25 cellular contexts compared by ENCODE assay signal in the genomic region with DNA sequence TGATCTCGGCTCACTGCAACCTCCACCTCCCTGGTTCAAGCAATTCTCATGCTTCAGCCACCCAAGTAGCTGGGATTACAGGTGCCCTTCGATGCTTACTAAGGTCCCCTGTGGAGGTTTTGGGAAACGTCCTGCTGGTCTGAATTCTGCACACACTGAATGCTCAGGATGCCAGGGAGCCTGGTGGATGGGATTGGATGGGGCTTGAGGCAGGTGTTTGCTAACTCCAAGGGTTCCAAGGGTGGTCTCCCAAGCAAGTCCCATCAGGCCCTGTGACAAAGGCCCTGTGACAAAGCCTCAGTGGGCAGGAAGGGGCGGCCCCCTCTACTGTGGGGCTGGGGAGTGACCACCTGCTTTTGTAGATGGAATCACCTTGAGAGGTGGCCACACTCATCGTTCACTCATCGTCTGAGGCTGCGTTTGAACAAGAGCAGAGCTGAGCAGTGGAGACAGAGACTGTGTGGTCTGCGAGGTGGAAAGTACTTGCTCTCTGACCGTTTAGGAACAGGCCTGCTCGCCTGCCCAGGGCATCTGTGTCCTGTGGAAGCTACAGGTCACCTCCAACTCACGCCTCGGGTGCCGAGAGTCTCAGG. TPM values are rescaled to one million over a fixed set of nuclear protein-coding genes. Genes with fewer than 3 reads are reported as not detected.
DNase-seq lines count a peak whose midpoint lies in the region; ATAC-seq and TF ChIP-seq lines count a peak whose summit lies in the region.
"Had no signal": no experiment of that assay in that cellular context is flagged by ENCODE, and none has a peak within 500 bp of the region (broad histone marks: within the 10 kb centered on the region; RNA-seq: fewer than 3 reads in every experiment).

No MANE protein-coding gene starts in this region.

- peaks cover 4% of the 10 kb centered on the region; the same call in 1 of the 2 replicates for H3K36me3 Mint-ChIP-seq in HFFc6 (ENCODE audit: low read depth)
- no peaks in the 10 kb centered on the region for H3K36me3 Mint-ChIP-seq in Calu3 (ENCODE audit: insufficient read depth, unreplicated experiment)

- 77 to 83% (median 79%) methylated on average over 13 of the region's 13 CpGs for WGBS in heart left ventricle, 4 donors

- H3K27ac ChIP-seq in heart left ventricle (no peak overlapping the region), left ventricle myocardium inferior (replicated peaks) (no peak overlapping the region)
- H3K27ac ChIP-seq: BLaER1 treated with 17β-estradiol and CSF1 and Interleukin-3, amounts not matched to agents 10 nM and 100 nM; gastrocnemius medialis; parathyroid adenoma; right atrium auricular region; SJSA1 had no signal

- H3K27me3 Mint-ChIP-seq in HFFc6 (ENCODE audit: insufficient read depth) (peaks cover 20% of the 10 kb centered on the region), Calu3 (ENCODE audit: unreplicated experiment) (no peaks in the 10 kb centered on the region)

- no peak overlapping the region for H3K4me3 Mint-ChIP-seq in HFFc6
- H3K4me3 Mint-ChIP-seq in Calu3 (ENCODE audit: low read depth, unreplicated experiment): no peak overlapping the region
- H3K4me3 Mint-ChIP-seq: activated CD4-positive, alpha-beta T cell treated with anti-CD3 and anti-CD28 coated beads, Interleukin-2, amount 10 ng/mL, durations not matched to agents 7 days and 5 days; nephron progenitor cell had no signal

- no peak for TF ChIP-seq CTCF in heart left ventricle (IDR thresholded peaks at IDR 0.05)
- TF ChIP-seq CTCF in left ventricle myocardium inferior (IDR thresholded peaks at IDR 0.05; ENCODE audit: borderline replicate concordance): no peak
- no peak for TF ChIP-seq CTCF in HFFc6 (IDR thresholded peaks at IDR 0.05)
- no peak for TF ChIP-seq CTCF in Calu3 (IDR thresholded peaks at IDR 0.05; ENCODE audit: unreplicated experiment)

- H3K27ac Mint-ChIP-seq in HFFc6: no peak overlapping the region
- H3K27ac Mint-ChIP-seq in Calu3 (ENCODE audit: unreplicated experiment): no peak overlapping the region
- H3K27ac Mint-ChIP-seq: activated CD4-positive, alpha-beta T cell treated with anti-CD3 and anti-CD28 coated beads, Interleukin-2, amount 10 ng/mL, durations not matched to agents 7 days and 5 days; activated naive CD4-positive, alpha-beta T cell treated with anti-CD3 and anti-CD28 coated beads, Interleukin-2, amount 50 U/mL, for 72 hours; activated T-helper 2 cell treated with anti-CD3 and anti-CD28 coated beads, Interferon-gamma antibody, Interleukin-2, Interleukin-4, amounts not matched to agents 10 μg/mL and 5 μg/mL and 100 μg/mL, durations not matched to agents 14 hours and 24 hours and 36 hours; nephron progenitor cell had no signal

- BruUV-seq in Calu3 (replicated peaks; lab: Mats Ljungman, UMichigan): no TSS peak

- CTCF ChIA-PET in Calu3 (lab: Charles Lee): no interaction called here

- H3K9me3 Mint-ChIP-seq in HFFc6 (peaks cover 7% of the 10 kb centered on the region; the same call in 1 of the 2 replicates), Calu3 (ENCODE audit: low read depth, unreplicated experiment) (peaks cover 3% of the 10 kb centered on the region)

- intact Hi-C loops in heart left ventricle (cut with DNase I) (no loop called here), left ventricle myocardium inferior (cut with micrococcal nuclease) (no loop called here), sciatic nerve (cut with DNase I) (no loop called here), Calu3 (cut with micrococcal nuclease; ENCODE audit: unreplicated experiment) (no loop called here)

- peak in 4 of 5 donors; percentile 3 to 39 (median 8) for DNase-seq in heart left ventricle
- DNase-seq in left ventricle myocardium inferior: no peak
- peak; percentile 30 for DNase-seq in ecto neural progenitor cell (ENCODE audit: low spot score)
- peak; percentile 39 for DNase-seq in sciatic nerve (ENCODE audit: low spot score)
- DNase-seq in HFFc6: no peak
- DNase-seq in Calu3: no peak
- DNase-seq: activated CD4-positive, alpha-beta T cell treated with anti-CD3 and anti-CD28 coated beads, Interleukin-2, amount 10 ng/mL, durations not matched to agents 7 days and 5 days; amygdala; COR-L47; DMS53; gastrocnemius medialis; hippocampal formation; MV-4-11; NCI-H1436; nephron progenitor cell; stimulated activated CD4-positive, alpha-beta T cell treated with anti-CD3 and anti-CD28 coated beads, Interleukin-2, amount 100 ng/mL, for 24 hours; stimulated activated naive CD8-positive, alpha-beta T cell treated with anti-CD3 and anti-CD28 coated beads, Interleukin-15, Interleukin-2, amounts not matched to agents 100 U/mL and 50 U/mL, for 24 hours; T-helper 9 cell had no signal

- H3K4me3 ChIP-seq in heart left ventricle (no peak overlapping the region), left ventricle myocardium inferior (no peak overlapping the region)
- H3K4me3 ChIP-seq: BLaER1 treated with 17β-estradiol and CSF1 and Interleukin-3, amounts not matched to agents 10 nM and 100 nM; gastrocnemius medialis; right atrium auricular region; SJSA1 had no signal

- no peak for ATAC-seq in heart left ventricle
- ATAC-seq in sciatic nerve: no peak
- ATAC-seq in HG03520 (IDR thresholded peaks at IDR 0.05; ENCODE audit: unreplicated experiment): no peak
- ATAC-seq: activated naive CD4-positive, alpha-beta T cell treated with anti-CD3 and anti-CD28 coated beads, Interleukin-2, amount 50 U/mL, for 72 hours; gastrocnemius medialis; stimulated activated naive CD8-positive, alpha-beta T cell treated with anti-CD3 and anti-CD28 coated beads, Interleukin-15, Interleukin-2, amounts not matched to agents 100 U/mL and 50 U/mL, for 24 hours had no signal

- H3K36me3 ChIP-seq in heart left ventricle: no peaks in the 10 kb centered on the region
- H3K36me3 ChIP-seq in left ventricle myocardium inferior: no peaks in the 10 kb centered on the region
- H3K36me3 ChIP-seq: BLaER1 treated with 17β-estradiol and CSF1 and Interleukin-3, amounts not matched to agents 10 nM and 100 nM; gastrocnemius medialis; right atrium auricular region; SJSA1 had no signal

- TF ChIP-seq POLR2A in heart left ventricle (IDR thresholded peaks at IDR 0.05): no peak

- no peaks in the 10 kb centered on the region for H3K4me1 ChIP-seq in heart left ventricle
- H3K4me1 ChIP-seq in left ventricle myocardium inferior: no peaks in the 10 kb centered on the region
- H3K4me1 ChIP-seq: gastrocnemius medialis, parathyroid adenoma, right atrium auricular region had no signal

- H3K9me3 ChIP-seq in heart left ventricle (peaks cover 0 to 5% (median 0%) of the 10 kb centered on the region in 12 donors), left ventricle myocardium inferior (replicated peaks) (peaks cover 7% of the 10 kb centered on the region)
- H3K9me3 ChIP-seq: gastrocnemius medialis, right atrium auricular region, SJSA1 had no signal

- H3K27me3 ChIP-seq in heart left ventricle (peaks cover 0 to 28% (median 0%) of the 10 kb centered on the region in 9 donors), left ventricle myocardium inferior (ENCODE audit: low read depth) (peaks cover 48% of the 10 kb centered on the region)
- H3K27me3 ChIP-seq: right atrium auricular region had no signal

- H3K4me1 Mint-ChIP-seq in HFFc6 (ENCODE audit: low read depth): peaks cover 9% of the 10 kb centered on the region
- H3K4me1 Mint-ChIP-seq in Calu3 (ENCODE audit: low read depth, unreplicated experiment): no peaks in the 10 kb centered on the region
- H3K4me1 Mint-ChIP-seq: activated CD4-positive, alpha-beta T cell treated with anti-CD3 and anti-CD28 coated beads, Interleukin-2, amount 10 ng/mL, durations not matched to agents 7 days and 5 days had no signal

RNA-seq across cellular contexts. Expression of gene MRPL36, which starts 40.2 kb away (rescaled TPM):
- total RNA-seq in heart left ventricle: 10 to 100 TPM; 45.6 to 77.6 (median 55.3) TPM
- 100 to 1,000 TPM in 1 of 2 donors, 10 to 100 TPM in 1; 88.8 to 107 TPM for polyA plus RNA-seq in heart left ventricle
- total RNA-seq in left ventricle myocardium inferior: 57.4 TPM
- 28.4 TPM for total RNA-seq in sciatic nerve
- total RNA-seq in HFFc6 (2021; fragmentation: NEBNext Ultra II Directional; extraction: Animal tissue kit (Norgen Biotek cat#: 25700)): 10 to 100 TPM; 67.8 to 87.1 (median 74.9) TPM
- 45.8 and 55.5 TPM in 2 replicates for total RNA-seq in Calu3 (2022)

RNA-seq across cellular contexts. Expression of gene NDUFS6, which starts 41.7 kb away (rescaled TPM):
- 100 to 1,000 TPM in 3 of 9 donors, 10 to 100 TPM in 6; 55.9 to 245 (median 87.1) TPM for total RNA-seq in heart left ventricle
- polyA plus RNA-seq in heart left ventricle: 100 to 1,000 TPM; 147 to 311 TPM
- 122 TPM for total RNA-seq in left ventricle myocardium inferior
- 20.7 TPM for total RNA-seq in sciatic nerve
- 10 to 100 TPM; 33.7 to 55.7 (median 46.2) TPM for total RNA-seq in HFFc6 (2021; fragmentation: NEBNext Ultra II Directional; extraction: Animal tissue kit (Norgen Biotek cat#: 25700))
- total RNA-seq in Calu3 (2022): 42.5 and 44.7 TPM in 2 replicates

Comparison
In these comparisons a context has a peak if more than half of its experiments do, and no peak if none do; other contexts are left out.
1. DNase-seq: peak in heart left ventricle (4 of 5), ecto neural progenitor cell (single experiment) and sciatic nerve (single experiment); none in left ventricle myocardium inferior (single experiment), HFFc6 (single experiment) and Calu3 (single experiment).